Comparison of ENCODE assay signal across 18 cellular contexts in genomic region chr20:44142416-44142815, GRCh38. TPM values are rescaled to one million over a fixed set of nuclear protein-coding genes. Genes with fewer than 3 reads are reported as not detected.
DNase-seq lines count a peak whose midpoint lies in the region; TF ChIP-seq lines count a peak whose summit lies in the region.
"Had no signal": no experiment of that assay in that cellular context is flagged by ENCODE, and none has a peak within 500 bp of the region (broad histone marks: within the 10 kb centered on the region; RNA-seq: fewer than 3 reads in every experiment).

No MANE protein-coding gene starts in this region.

- WGBS in esophagus squamous epithelium, 2 donors: 26 to 41% methylated on average over 4 to 8 of the region's 8 CpGs

- no peak overlapping the region for H3K9ac ChIP-seq in muscle layer of colon (ENCODE audit: low read length)
- H3K9ac ChIP-seq: BLaER1 treated with 17β-estradiol and CSF1 and Interleukin-3, amounts not matched to agents 10 nM and 100 nM; parathyroid adenoma had no signal

- H3K36me3 ChIP-seq in MG63: no peaks in the 10 kb centered on the region
- H3K36me3 ChIP-seq in esophagus squamous epithelium: no peaks in the 10 kb centered on the region
- peaks cover 12% of the 10 kb centered on the region for H3K36me3 ChIP-seq in muscle layer of colon (ENCODE audit: insufficient read depth, low read length)
- no peaks in the 10 kb centered on the region for H3K36me3 ChIP-seq in Peyer's patch
- H3K36me3 ChIP-seq: upper lobe of left lung had no signal

- H3K4me1 ChIP-seq in esophagus squamous epithelium (peaks cover 0 to 10% (median 0%) of the 10 kb centered on the region in 3 donors), muscle layer of colon (ENCODE audit: insufficient read depth, low read length) (peaks cover 86% of the 10 kb centered on the region), Peyer's patch (no peaks in the 10 kb centered on the region)
- H3K4me1 ChIP-seq: parathyroid adenoma, upper lobe of left lung had no signal

- no peak for TF ChIP-seq CTCF in esophagus squamous epithelium (IDR thresholded peaks at IDR 0.05)
- no peak for TF ChIP-seq CTCF in Peyer's patch (IDR thresholded peaks at IDR 0.05)

- DNase-seq in MG63 (peak; percentile 42), esophagus squamous epithelium (lab: John Stamatoyannopoulos, UW) (no peak), stromal cell of bone marrow (ENCODE audit: low read depth) (peak; percentile 31), D341Med (ENCODE audit: low spot score) (no peak), NCI-H524 (lab: John Stamatoyannopoulos, UW) (no peak), Peyer's patch (no peak)
- DNase-seq in effector CD4-positive, alpha-beta T cell: no peak
- DNase-seq: activated CD8-positive, alpha-beta T cell treated with anti-CD3 and anti-CD28 coated beads, Interleukin-2, amount 10 ng/mL, durations not matched to agents 7 days and 5 days; mesenchymal stem cell; NCI-H2107; NK-92 treated with Interleukin-12 subunit alpha and Interleukin-12 subunit beta, amount 100 ng/mL, for 24 hours; stimulated activated CD4-positive, alpha-beta T cell treated with anti-CD3 and anti-CD28 coated beads, Interleukin-1b, Interleukin-23, amount 100 ng/mL, for 48 hours; upper lobe of left lung had no signal

- H3K4me3 ChIP-seq in MG63: no peak overlapping the region
- no peak overlapping the region for H3K4me3 ChIP-seq in esophagus squamous epithelium
- no peak overlapping the region for H3K4me3 ChIP-seq in muscle layer of colon (ENCODE audit: low read depth in 1 of 2, low read length in 2 of 2)
- H3K4me3 ChIP-seq in Peyer's patch: no peak overlapping the region
- H3K4me3 ChIP-seq: BLaER1 treated with 17β-estradiol and CSF1 and Interleukin-3, amounts not matched to agents 10 nM and 100 nM; SK-N-MC; upper lobe of left lung had no signal

- H3K27ac ChIP-seq in esophagus squamous epithelium (peak overlapping the region in 3 of 4 donors; percentile 33 to 70 (median 70)), muscle layer of colon (ENCODE audit: low read depth, low read length) (peak overlapping the region; percentile 87), Peyer's patch (peak overlapping the region in 1 of 4 donors; percentile 76)
- H3K27ac ChIP-seq: BLaER1 treated with 17β-estradiol and CSF1 and Interleukin-3, amounts not matched to agents 10 nM and 100 nM; parathyroid adenoma; SK-N-MC; upper lobe of left lung had no signal

- H3K27me3 ChIP-seq in MG63 (no peaks in the 10 kb centered on the region), esophagus squamous epithelium (peaks cover 0 to 4% (median 0%) of the 10 kb centered on the region in 4 donors), muscle layer of colon (ENCODE audit: control insufficient read depth in 1 of 2, insufficient read depth in 2 of 2, low read length in 2 of 2) (no peaks in the 10 kb centered on the region), Peyer's patch (no peaks in the 10 kb centered on the region)
- H3K27me3 ChIP-seq: BLaER1 treated with 17β-estradiol and CSF1 and Interleukin-3, amounts not matched to agents 10 nM and 100 nM; upper lobe of left lung had no signal

- no peaks in the 10 kb centered on the region for H3K9me3 ChIP-seq in MG63
- no peaks in the 10 kb centered on the region for H3K9me3 ChIP-seq in esophagus squamous epithelium
- H3K9me3 ChIP-seq in muscle layer of colon (ENCODE audit: low read length): no peaks in the 10 kb centered on the region
- no peaks in the 10 kb centered on the region for H3K9me3 ChIP-seq in Peyer's patch
- H3K9me3 ChIP-seq: BLaER1 treated with 17β-estradiol and CSF1 and Interleukin-3, amounts not matched to agents 10 nM and 100 nM; upper lobe of left lung had no signal

- intact Hi-C loops in esophagus squamous epithelium (cut with DNase I): no loop called here

- no peak for TF ChIP-seq POLR2A in esophagus squamous epithelium (IDR thresholded peaks at IDR 0.05)
- no peak for TF ChIP-seq POLR2A in Peyer's patch (IDR thresholded peaks at IDR 0.05)

RNA-seq across cellular contexts. Expression of gene JPH2, which starts 44.6 kb away (rescaled TPM):
- total RNA-seq in MG63 (2014; rRNA removed; shearing (Covaris generic); ENCODE audit: low replicate concordance): 6.5 and 9.9 TPM in 2 replicates
- total RNA-seq in esophagus squamous epithelium (10 to 100 TPM in 1 of 4 donors, 1 to 10 TPM in 3; 2.4 to 32.0 (median 6.8) TPM), Peyer's patch (1 to 10 TPM; 1.2 to 8.0 (median 4.2) TPM)
- total RNA-seq: endothelial cell of umbilical vein had no signal

Comparison
In these comparisons a context has a peak if more than half of its experiments do, and no peak if none do; other contexts are left out.
1. DNase-seq: peak in MG63 (single experiment) and stromal cell of bone marrow (single experiment); none in esophagus squamous epithelium (single experiment), D341Med (single experiment), effector CD4-positive, alpha-beta T cell (single experiment), NCI-H524 (0 of 2) and Peyer's patch (0 of 3).